Comparison of ENCODE assay signal across 13 cellular contexts in the genomic region with DNA sequence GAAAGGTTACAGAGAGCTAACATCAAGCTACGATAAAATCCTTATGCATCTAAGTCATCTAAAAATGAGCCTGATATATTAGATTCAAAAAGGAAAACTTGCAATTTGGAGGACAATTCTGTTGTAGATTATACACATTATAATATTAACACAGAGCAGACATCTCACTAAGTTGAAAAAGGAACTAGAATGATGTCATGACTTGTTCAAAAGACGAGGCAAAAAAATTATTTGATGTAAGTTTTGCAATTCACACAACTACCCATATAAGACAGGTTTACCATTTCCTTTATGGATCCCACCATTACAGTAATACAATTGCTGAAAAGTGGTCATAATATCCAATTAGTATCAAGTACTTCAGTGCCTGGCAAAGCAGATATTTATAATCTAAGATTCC.
"Had no signal": no experiment of that assay in that cellular context is flagged by ENCODE, and none has a peak within 500 bp of the region (broad histone marks: within the 10 kb centered on the region; RNA-seq: fewer than 3 reads in every experiment).

No MANE protein-coding gene starts in this region.

- ATAC-seq: left cardiac atrium, lower lobe of right lung had no signal

- H3K4me3 ChIP-seq: esophagus squamous epithelium, lower lobe of right lung, SK-N-MC, tibial nerve, vagina had no signal

- H3K4me1 ChIP-seq: esophagus squamous epithelium, lower lobe of right lung, tibial nerve, vagina had no signal

- H3K9me3 ChIP-seq: esophagus squamous epithelium, lower lobe of right lung, tibial nerve, vagina had no signal

- H3K27ac ChIP-seq: esophagus squamous epithelium, lower lobe of right lung, SK-N-MC, tibial nerve, vagina had no signal

- H3K36me3 ChIP-seq: vagina had no signal

- DNase-seq: activated CD4-positive, CD25-positive, alpha-beta regulatory T cell; activated CD8-positive, alpha-beta memory T cell treated with anti-CD3 and anti-CD28 coated beads for 24 hours; esophagus squamous epithelium; foreskin fibroblast; glutamatergic neuron; left cardiac atrium; lower lobe of right lung; midbrain; posterior cingulate gyrus; stimulated activated CD4-positive, alpha-beta T cell treated with anti-CD3 and anti-CD28 coated beads, Interleukin-15, amount 100 ng/mL, for 24 hours had no signal

- H3K27me3 ChIP-seq: esophagus squamous epithelium, tibial nerve, vagina had no signal
